20 cellular contexts compared by ENCODE assay signal in genomic region chr20:17916365-17916996, GRCh38. TPM values are rescaled to one million over a fixed set of nuclear protein-coding genes. Genes with fewer than 3 reads are reported as not detected.
DNase-seq lines count a peak whose midpoint lies in the region; ATAC-seq, FAIRE-seq and TF ChIP-seq lines count a peak whose summit lies in the region.
"Had no signal": no experiment of that assay in that cellular context is flagged by ENCODE, and none has a peak within 500 bp of the region (broad histone marks: within the 10 kb centered on the region; RNA-seq: fewer than 3 reads in every experiment).

No MANE protein-coding gene starts in this region.

- H3K4me1 Mint-ChIP-seq in activated T-helper 17 cell treated with anti-CD3 and anti-CD28 coated beads, Interleukin-2, amount 50 U/mL, for 72 hours = no peaks in the 10 kb centered on the region

- H3K4me2 ChIP-seq in HepG2 (ENCODE audit: low read depth, low read length) (no peak overlapping the region), PC-3 (ENCODE audit: low read length) (no peak overlapping the region), hepatocyte (no peak overlapping the region)

- no peak overlapping the region for H3K27ac Mint-ChIP-seq in activated T-helper 17 cell treated with anti-CD3 and anti-CD28 coated beads, Interleukin-2, amount 50 U/mL, for 72 hours
- H3K27ac Mint-ChIP-seq: activated CD4-positive, alpha-beta T cell treated with anti-CD3 and anti-CD28 coated beads, Interleukin-2, amount 10 ng/mL, durations not matched to agents 7 days and 5 days; activated T-helper 1 cell treated with anti-CD3 and anti-CD28 coated beads, Interleukin-12 subunit alpha, Interleukin-12 subunit beta, Interleukin-2, Interleukin-4 antibody, amounts not matched to agents 30 ng/mL and 10 ng/mL and 1 ng/mL, durations not matched to agents 14 hours and 24 hours and 36 hours; T-helper 1 cell treated with Interleukin-12 subunit alpha and Interleukin-12 subunit beta and Interleukin-4 antibody, amounts not matched to agents 30 μg/mL and 1 μg/mL, for 36 hours; type B pancreatic cell had no signal

- H3F3A ChIP-seq in PC-3 (ENCODE audit: low read length, unreplicated experiment) = no peaks in the 10 kb centered on the region

- TF ChIP-seq POLR2A in HepG2 (IDR thresholded peaks at IDR 0.05; ENCODE audit: insufficient read depth in 1 of 2, low read depth in 2 of 2, low read length in 2 of 2) = no peak

- in situ Hi-C loops in HepG2 (cut with HindIII; ENCODE audit: extremely low pct_ligation_motif_present, low pct_unique_long_range_greater_than_20kb) = no loop called here

- 68% methylated on average over 5 of the region's 5 CpGs for WGBS in HepG2 (ENCODE audit: low lambda C conversion rate)
- WGBS in hepatocyte (ENCODE audit: low lambda C conversion rate, missing lambda C conversion rate) = 80% methylated on average over 5 of the region's 5 CpGs

- H3K27ac ChIP-seq in HepG2 (ENCODE audit: extremely low read length, insufficient read depth, low read length) (no peak overlapping the region), PC-3 (ENCODE audit: low read length) (no peak overlapping the region), hepatocyte (no peak overlapping the region)

- POLR2A ChIA-PET in HepG2 (lab: Yijun Ruan, JAX) (no interaction called here), PC-3 (lab: Charles Lee; ENCODE audit: unreplicated experiment) (no interaction called here)

- no peaks in the 10 kb centered on the region for H3K36me3 Mint-ChIP-seq in activated T-helper 17 cell treated with anti-CD3 and anti-CD28 coated beads, Interleukin-2, amount 50 U/mL, for 72 hours (ENCODE audit: low read depth)
- H3K36me3 Mint-ChIP-seq: type B pancreatic cell had no signal

- peaks cover 17% of the 10 kb centered on the region for H3K27me3 Mint-ChIP-seq in activated T-helper 17 cell treated with anti-CD3 and anti-CD28 coated beads, Interleukin-2, amount 50 U/mL, for 72 hours
- H3K27me3 Mint-ChIP-seq: type B pancreatic cell had no signal

- FAIRE-seq in GM19239 (lab: Jason Lieb, UNC) (peak; percentile 40), HepG2 (lab: Jason Lieb, UNC) (no peak)
- FAIRE-seq: astrocyte, HTR-8/SVneo had no signal

- H3K9ac ChIP-seq in HepG2 (ENCODE audit: insufficient read depth, low read depth, low read length) = no peak overlapping the region
- no peak overlapping the region for H3K9ac ChIP-seq in PC-3 (ENCODE audit: low read length)

- H3K27me3 ChIP-seq in HepG2 (ENCODE audit: control insufficient read depth in 1 of 2, insufficient read depth in 2 of 2, low read length in 2 of 2) (peaks cover 0 to 10% of the 10 kb centered on the region in 2 experiments; a peak in 1 of 5 replicates), PC-3 (ENCODE audit: low read length) (no peaks in the 10 kb centered on the region), hepatocyte (no peaks in the 10 kb centered on the region)
- H3K27me3 ChIP-seq: Peyer's patch had no signal

- BruUV-seq in HepG2 (replicated peaks; lab: Mats Ljungman, UMichigan) = no TSS peak
- BruUV-seq in PC-3 (replicated peaks; lab: Mats Ljungman, UMichigan) = no TSS peak

- no peak for TF ChIP-seq RAD21 in HepG2 (CRISPR knock-in tag; IDR thresholded peaks at IDR 0.05)

- H3K4me3 ChIP-seq in HepG2 (replicated peaks in 1 of 3; ENCODE audit: insufficient read depth in 1 of 3, low read depth in 2 of 3, low read length in 3 of 3) (no peak overlapping the region), PC-3 (ENCODE audit: low read length) (no peak overlapping the region), hepatocyte (no peak overlapping the region)
- H3K4me3 ChIP-seq: Peyer's patch had no signal

- no peaks in the 10 kb centered on the region for H3K36me3 ChIP-seq in HepG2 (replicated peaks in 1 of 2; ENCODE audit: control insufficient read depth in 1 of 2, insufficient read depth in 2 of 2, low read length in 2 of 2)
- no peaks in the 10 kb centered on the region for H3K36me3 ChIP-seq in PC-3 (ENCODE audit: low read depth, low read length)
- no peaks in the 10 kb centered on the region for H3K36me3 ChIP-seq in hepatocyte (replicated peaks; ENCODE audit: insufficient read depth, low read depth)
- H3K36me3 ChIP-seq: Peyer's patch had no signal

- peak; percentile 32 for ATAC-seq in activated T-helper 17 cell treated with anti-CD3 and anti-CD28 coated beads, Interleukin-2, amount 50 U/mL, for 72 hours (replicated peaks)
- ATAC-seq in HepG2 (no peak), PC-3 (no peak), HG02852 (IDR thresholded peaks at IDR 0.05; ENCODE audit: unreplicated experiment) (no peak)

- TF ChIP-seq CTCF in HepG2 (CRISPR knock-in tag; IDR thresholded peaks at IDR 0.05) = no peak
- no peak for TF ChIP-seq CTCF in PC-3 (conservative IDR thresholded peaks at IDR 0.05; ENCODE audit: low read depth, low read length)
- TF ChIP-seq CTCF in hepatocyte (IDR thresholded peaks at IDR 0.05; ENCODE audit: poor library complexity) = no peak

- H3K9me2 ChIP-seq in PC-3 (replicated peaks; ENCODE audit: low read length) (no peaks in the 10 kb centered on the region), hepatocyte (replicated peaks; ENCODE audit: insufficient read depth) (no peaks in the 10 kb centered on the region)

- DNase-seq in Ammon's horn (ENCODE audit: low spot score) = peak; percentile 53
- DNase-seq in GM19239 (ENCODE audit: insufficient read length, low spot score) = no peak
- DNase-seq in HepG2 (ENCODE audit: low spot score) = no peak
- DNase-seq in PC-3 = no peak
- no peak for DNase-seq in AML-193 (lab: John Stamatoyannopoulos, UW)
- no peak for DNase-seq in hepatocyte (ENCODE audit: low spot score)
- DNase-seq: activated CD4-positive, alpha-beta T cell treated with anti-CD3 and anti-CD28 coated beads, Interleukin-2, amount 10 ng/mL, durations not matched to agents 7 days and 5 days; effector CD8-positive, alpha-beta T cell; foreskin melanocyte; NCI-H1048; NCI-H510A treated with DMSO at 0.1 percent for 48 hours; stimulated activated CD4-positive, alpha-beta T cell treated with anti-CD3 and anti-CD28 coated beads, Interleukin-2, amount 100 ng/mL, for 24 hours had no signal

- no peaks in the 10 kb centered on the region for H3K9me3 Mint-ChIP-seq in activated T-helper 17 cell treated with anti-CD3 and anti-CD28 coated beads, Interleukin-2, amount 50 U/mL, for 72 hours
- H3K9me3 Mint-ChIP-seq: activated CD4-positive, alpha-beta T cell treated with anti-CD3 and anti-CD28 coated beads, Interleukin-2, amount 10 ng/mL, durations not matched to agents 7 days and 5 days; activated T-helper 1 cell treated with anti-CD3 and anti-CD28 coated beads, Interleukin-12 subunit alpha, Interleukin-12 subunit beta, Interleukin-2, Interleukin-4 antibody, amounts not matched to agents 30 ng/mL and 10 ng/mL and 1 ng/mL, durations not matched to agents 14 hours and 24 hours and 36 hours; T-helper 1 cell treated with Interleukin-12 subunit alpha and Interleukin-12 subunit beta and Interleukin-4 antibody, amounts not matched to agents 30 μg/mL and 1 μg/mL, for 36 hours; type B pancreatic cell had no signal

- CTCF ChIA-PET in HepG2 (lab: Yijun Ruan, JAX; ENCODE audit: low intra/inter-chr PET ratio, low total read pairs) (no interaction called here), PC-3 (lab: Charles Lee) (no interaction called here)

- H2AFZ ChIP-seq in HepG2 (ENCODE audit: low read length) (no peak overlapping the region), PC-3 (ENCODE audit: low read length) (no peak overlapping the region), hepatocyte (no peak overlapping the region)

- H3K4me1 ChIP-seq in HepG2 (ENCODE audit: insufficient read depth, low read length) (peaks cover 30% of the 10 kb centered on the region), PC-3 (ENCODE audit: insufficient read depth, low read length) (no peaks in the 10 kb centered on the region), hepatocyte (ENCODE audit: insufficient read depth) (peaks cover 5% of the 10 kb centered on the region)
- H3K4me1 ChIP-seq: Peyer's patch had no signal

- H3K79me2 ChIP-seq in HepG2 (ENCODE audit: insufficient read depth, low read length) (no peaks in the 10 kb centered on the region), PC-3 (ENCODE audit: low read length) (no peaks in the 10 kb centered on the region), hepatocyte (no peaks in the 10 kb centered on the region)

- no peak overlapping the region for H3K4me3 Mint-ChIP-seq in activated T-helper 17 cell treated with anti-CD3 and anti-CD28 coated beads, Interleukin-2, amount 50 U/mL, for 72 hours
- H3K4me3 Mint-ChIP-seq: activated CD4-positive, alpha-beta T cell treated with anti-CD3 and anti-CD28 coated beads, Interleukin-2, amount 10 ng/mL, durations not matched to agents 7 days and 5 days; activated T-helper 1 cell treated with anti-CD3 and anti-CD28 coated beads, Interleukin-12 subunit alpha, Interleukin-12 subunit beta, Interleukin-2, Interleukin-4 antibody, amounts not matched to agents 30 ng/mL and 10 ng/mL and 1 ng/mL, durations not matched to agents 14 hours and 24 hours and 36 hours; T-helper 1 cell treated with Interleukin-12 subunit alpha and Interleukin-12 subunit beta and Interleukin-4 antibody, amounts not matched to agents 30 μg/mL and 1 μg/mL, for 36 hours; type B pancreatic cell had no signal

- H4K20me1 ChIP-seq in HepG2 (ENCODE audit: insufficient read depth, low read length) (no peaks in the 10 kb centered on the region), PC-3 (ENCODE audit: low read length) (no peaks in the 10 kb centered on the region), hepatocyte (ENCODE audit: insufficient read depth, poor library complexity, severe bottlenecking) (no peaks in the 10 kb centered on the region)

- H3K9me3 ChIP-seq in HepG2 (ENCODE audit: low read length) (no peaks in the 10 kb centered on the region), PC-3 (ENCODE audit: low read length) (no peaks in the 10 kb centered on the region), hepatocyte (ENCODE audit: low read depth) (no peaks in the 10 kb centered on the region)
- H3K9me3 ChIP-seq: Peyer's patch had no signal

- TF ChIP-seq EP300 in HepG2 (IDR thresholded peaks at IDR 0.05; ENCODE audit: low read depth in 2 of 2, low read length in 2 of 2) = no peak
- no peak for TF ChIP-seq EP300 in HepG2 (CRISPR knock-in tag; IDR thresholded peaks at IDR 0.05; ENCODE audit: borderline replicate concordance)

- intact Hi-C loops in HepG2 (cut with micrococcal nuclease; ENCODE audit: unreplicated experiment) (no loop called here), PC-3 (cut with micrococcal nuclease) (no loop called here)

RNA-seq across cellular contexts. Expression of gene SNX5, which starts 52.1 kb away (rescaled TPM):
- 100 to 1,000 TPM; 175 to 201 TPM for total RNA-seq in activated T-helper 17 cell treated with anti-CD3 and anti-CD28 coated beads, Interleukin-2, amount 50 U/mL, for 72 hours
- total RNA-seq in HepG2 (2016; rRNA removed; fragmentation: Illumina TruSeq; extraction: Trizol) (1,040 and 1,306 TPM in 2 replicates), PC-3 (2014; rRNA removed) (159 and 189 TPM in 2 replicates), hepatocyte (154 and 190 TPM in 2 replicates)
- 667 and 747 TPM in 2 replicates for total RNA-seq in HepG2 (2016; cell fraction: cytosol; rRNA removed; fragmentation: Illumina TruSeq; extraction: Trizol; ENCODE audit: low read depth)
- 1,050 and 1,299 TPM in 2 replicates for total RNA-seq in HepG2 (2016; cell fraction: insoluble cytoplasmic fraction; rRNA removed; fragmentation: Illumina TruSeq; extraction: Trizol)
- 1,275 and 1,485 TPM in 2 replicates for total RNA-seq in HepG2 (2016; cell fraction: membrane; rRNA removed; fragmentation: Illumina TruSeq; extraction: Trizol)
- 908 and 989 TPM in 2 replicates for total RNA-seq in HepG2 (2016; cell fraction: nucleus; rRNA removed; fragmentation: Illumina TruSeq; extraction: Trizol)
- polyA plus RNA-seq in HepG2 (2011; rRNA removed) (448 and 664 TPM in 2 replicates), hepatocyte (74.9 and 76.0 TPM in 2 replicates)
- polyA plus RNA-seq in HepG2 (2011; cell fraction: cytosol; rRNA removed) = 385 and 413 TPM in 2 replicates
- 462 and 532 TPM in 2 replicates for polyA plus RNA-seq in HepG2 (2011; cell fraction: nucleus; rRNA removed)
- polyA plus RNA-seq in HepG2 (2012) = 554 and 823 TPM in 2 replicates
- 567 and 609 TPM in 2 replicates for polyA plus RNA-seq in HepG2 (2016; cell fraction: cytosol; fragmentation: Illumina TruSeq; extraction: Trizol; ENCODE audit: low read depth)
- 1,268 and 1,299 TPM in 2 replicates for polyA plus RNA-seq in HepG2 (2016; cell fraction: insoluble cytoplasmic fraction; fragmentation: Illumina TruSeq; extraction: Trizol; ENCODE audit: low read depth)
- polyA plus RNA-seq in HepG2 (2016; cell fraction: membrane; fragmentation: Illumina TruSeq; extraction: Trizol; ENCODE audit: low read depth) = 1,062 and 1,196 TPM in 2 replicates
- polyA plus RNA-seq in HepG2 (2016; cell fraction: nucleus; fragmentation: Illumina TruSeq; extraction: Trizol; ENCODE audit: insufficient read depth, low read depth) = 1,466 and 1,524 TPM in 2 replicates
- 79.2 and 575 TPM in 2 replicates for polyA minus RNA-seq in HepG2 (2011; rRNA and poly(A)+ RNA removed; ENCODE audit: low replicate concordance)
- 326 and 349 TPM in 2 replicates for polyA minus RNA-seq in HepG2 (2011; cell fraction: cytosol; rRNA and poly(A)+ RNA removed)
- polyA minus RNA-seq in HepG2 (2011; cell fraction: nucleus; rRNA and poly(A)+ RNA removed) = 855 and 898 TPM in 2 replicates

RNA-seq across cellular contexts. Expression of gene MGME1, which starts 52.3 kb away (rescaled TPM):
- total RNA-seq in activated T-helper 17 cell treated with anti-CD3 and anti-CD28 coated beads, Interleukin-2, amount 50 U/mL, for 72 hours = 10 to 100 TPM; 24.2 to 33.2 TPM
- total RNA-seq in HepG2 (2016; rRNA removed; fragmentation: Illumina TruSeq; extraction: Trizol) (66.6 and 79.5 TPM in 2 replicates), PC-3 (2014; rRNA removed) (15.1 and 18.8 TPM in 2 replicates), hepatocyte (12.7 and 15.7 TPM in 2 replicates)
- total RNA-seq in HepG2 (2016; cell fraction: cytosol; rRNA removed; fragmentation: Illumina TruSeq; extraction: Trizol; ENCODE audit: low read depth) = 15.1 and 18.2 TPM in 2 replicates
- 62.8 and 78.1 TPM in 2 replicates for total RNA-seq in HepG2 (2016; cell fraction: insoluble cytoplasmic fraction; rRNA removed; fragmentation: Illumina TruSeq; extraction: Trizol)
- 41.7 and 44.4 TPM in 2 replicates for total RNA-seq in HepG2 (2016; cell fraction: membrane; rRNA removed; fragmentation: Illumina TruSeq; extraction: Trizol)
- 67.8 and 71.1 TPM in 2 replicates for total RNA-seq in HepG2 (2016; cell fraction: nucleus; rRNA removed; fragmentation: Illumina TruSeq; extraction: Trizol)
- polyA plus RNA-seq in HepG2 (2011; rRNA removed) (24.8 and 36.7 TPM in 2 replicates), hepatocyte (17.9 and 18.3 TPM in 2 replicates)
- polyA plus RNA-seq in HepG2 (2011; cell fraction: cytosol; rRNA removed) = 17.2 and 20.9 TPM in 2 replicates
- polyA plus RNA-seq in HepG2 (2011; cell fraction: nucleus; rRNA removed) = 18.4 and 19.3 TPM in 2 replicates
- 31.5 and 47.5 TPM in 2 replicates for polyA plus RNA-seq in HepG2 (2012)
- 14.4 and 14.8 TPM in 2 replicates for polyA plus RNA-seq in HepG2 (2016; cell fraction: cytosol; fragmentation: Illumina TruSeq; extraction: Trizol; ENCODE audit: low read depth)
- 84.4 and 86.8 TPM in 2 replicates for polyA plus RNA-seq in HepG2 (2016; cell fraction: insoluble cytoplasmic fraction; fragmentation: Illumina TruSeq; extraction: Trizol; ENCODE audit: low read depth)
- 29.4 and 31.2 TPM in 2 replicates for polyA plus RNA-seq in HepG2 (2016; cell fraction: membrane; fragmentation: Illumina TruSeq; extraction: Trizol; ENCODE audit: low read depth)
- 117 TPM in 2 replicates for polyA plus RNA-seq in HepG2 (2016; cell fraction: nucleus; fragmentation: Illumina TruSeq; extraction: Trizol; ENCODE audit: insufficient read depth, low read depth)
- polyA minus RNA-seq in HepG2 (2011; rRNA and poly(A)+ RNA removed; ENCODE audit: low replicate concordance) = 14.2 and 14.9 TPM in 2 replicates
- polyA minus RNA-seq in HepG2 (2011; cell fraction: cytosol; rRNA and poly(A)+ RNA removed) = 30.8 and 31.4 TPM in 2 replicates
- polyA minus RNA-seq in HepG2 (2011; cell fraction: nucleus; rRNA and poly(A)+ RNA removed) = 48.9 and 53.8 TPM in 2 replicates
